In genomic region chr11:77236901-77237300, GRCh38 we compare ENCODE assay signal across 25 cellular contexts.
"Had no signal": no experiment of that assay in that cellular context is flagged by ENCODE, and none has a peak within 500 bp of the region (broad histone marks: within the 10 kb centered on the region; RNA-seq: fewer than 3 reads in every experiment).

No MANE protein-coding gene starts in this region.

- H3K27ac ChIP-seq: epithelial cell of prostate, sigmoid colon, spleen, testis, upper lobe of left lung had no signal

- FAIRE-seq: kidney had no signal

- H3K4me3 ChIP-seq: lung, sigmoid colon, spleen, testis, upper lobe of left lung had no signal

- H3K9me3 Mint-ChIP-seq: activated naive CD8-positive, alpha-beta T cell treated with anti-CD3 and anti-CD28 coated beads for 36 hours; activated T-helper 17 cell treated with anti-CD3 and anti-CD28 coated beads, Interleukin-2, amount 50 U/mL, for 72 hours; endodermal cell had no signal

- H3K36me3 Mint-ChIP-seq: activated naive CD8-positive, alpha-beta T cell treated with anti-CD3 and anti-CD28 coated beads for 36 hours; brain; stimulated activated memory B cell treated with anti-CD40 and anti-IgM and Interleukin-4, amounts not matched to agents 10 μg/mL and 1 μg/mL and 100 μg/mL, for 72 hours had no signal

- H3K27ac Mint-ChIP-seq: activated CD4-positive, alpha-beta T cell treated with anti-CD3 and anti-CD28 coated beads, Interleukin-2, amount 10 ng/mL, durations not matched to agents 24 days and 14 days; activated CD8-positive, alpha-beta T cell treated with anti-CD3 and anti-CD28 coated beads for 36 hours; activated naive CD8-positive, alpha-beta T cell treated with anti-CD3 and anti-CD28 coated beads for 36 hours; activated T-helper 17 cell treated with anti-CD3 and anti-CD28 coated beads, Interleukin-2, amount 50 U/mL, for 72 hours; brain; endodermal cell; stimulated activated memory B cell treated with anti-CD40 and anti-IgM and Interleukin-4, amounts not matched to agents 10 μg/mL and 1 μg/mL and 100 μg/mL, for 72 hours had no signal

- H3K4me1 Mint-ChIP-seq: activated CD4-positive, alpha-beta T cell treated with anti-CD3 and anti-CD28 coated beads, Interleukin-2, amount 10 ng/mL, durations not matched to agents 24 days and 14 days; activated naive CD8-positive, alpha-beta T cell treated with anti-CD3 and anti-CD28 coated beads for 36 hours; activated T-helper 17 cell treated with anti-CD3 and anti-CD28 coated beads, Interleukin-2, amount 50 U/mL, for 72 hours; brain; endodermal cell; stimulated activated memory B cell treated with anti-CD40 and anti-IgM and Interleukin-4, amounts not matched to agents 10 μg/mL and 1 μg/mL and 100 μg/mL, for 72 hours had no signal

- DNase-seq: activated CD4-positive, alpha-beta T cell treated with anti-CD3 and anti-CD28 coated beads, Interleukin-2, amount 10 ng/mL, durations not matched to agents 24 days and 14 days; activated CD8-positive, alpha-beta T cell treated with anti-CD3 and anti-CD28 coated beads for 36 hours; activated naive CD4-positive, alpha-beta T cell; activated naive CD8-positive, alpha-beta T cell treated with anti-CD3 and anti-CD28 coated beads for 36 hours; activated T-cell treated with anti-CD3 and anti-CD28 coated beads, Interleukin-2, amount 50 U/mL, for 1 hour; amygdala; caudate nucleus; endodermal cell; glutamatergic neuron; hypothalamus; kidney; midbrain; occipital lobe; posterior cingulate gyrus; sigmoid colon; spleen; stimulated activated CD4-positive, alpha-beta T cell treated with anti-CD3 and anti-CD28 coated beads, Interleukin-4, amount 100 ng/mL, for 4 hours; testis; upper lobe of left lung had no signal

- H3K4me3 Mint-ChIP-seq: activated CD4-positive, alpha-beta T cell treated with anti-CD3 and anti-CD28 coated beads, Interleukin-2, amount 10 ng/mL, durations not matched to agents 24 days and 14 days; activated CD8-positive, alpha-beta T cell treated with anti-CD3 and anti-CD28 coated beads for 36 hours; activated naive CD8-positive, alpha-beta T cell treated with anti-CD3 and anti-CD28 coated beads for 36 hours; activated T-helper 17 cell treated with anti-CD3 and anti-CD28 coated beads, Interleukin-2, amount 50 U/mL, for 72 hours; brain; endodermal cell; stimulated activated memory B cell treated with anti-CD40 and anti-IgM and Interleukin-4, amounts not matched to agents 10 μg/mL and 1 μg/mL and 100 μg/mL, for 72 hours had no signal

- ATAC-seq: activated CD8-positive, alpha-beta T cell treated with anti-CD3 and anti-CD28 coated beads for 36 hours; activated T-helper 17 cell treated with anti-CD3 and anti-CD28 coated beads, Interleukin-2, amount 50 U/mL, for 72 hours; left lobe of liver; stimulated activated memory B cell treated with anti-CD40 and anti-IgM and Interleukin-4, amounts not matched to agents 10 μg/mL and 1 μg/mL and 100 μg/mL, for 72 hours had no signal

- H3K36me3 ChIP-seq: sigmoid colon, spleen, upper lobe of left lung had no signal

- H3K27me3 Mint-ChIP-seq: activated naive CD8-positive, alpha-beta T cell treated with anti-CD3 and anti-CD28 coated beads for 36 hours had no signal

- H3K4me1 ChIP-seq: sigmoid colon, spleen, testis, upper lobe of left lung had no signal

- H3K27me3 ChIP-seq: sigmoid colon, spleen, testis, upper lobe of left lung had no signal

- H3K9me3 ChIP-seq: testis, upper lobe of left lung had no signal
